Comparison of ENCODE assay signal across 17 cellular contexts in genomic region chr1:18632711-18633427, GRCh38. TPM values are rescaled to one million over a fixed set of nuclear protein-coding genes. Genes with fewer than 3 reads are reported as not detected.
DNase-seq lines count a peak whose midpoint lies in the region; ATAC-seq and TF ChIP-seq lines count a peak whose summit lies in the region.
"Had no signal": no experiment of that assay in that cellular context is flagged by ENCODE, and none has a peak within 500 bp of the region (broad histone marks: within the 10 kb centered on the region; RNA-seq: fewer than 3 reads in every experiment).

No MANE protein-coding gene starts in this region.

- H3K4me1 ChIP-seq in neuronal stem cell (ENCODE audit: control insufficient read depth in 2 of 2, insufficient read depth in 1 of 2, low read depth in 1 of 2, low read length in 2 of 2), result peaks cover 0 to 16% of the 10 kb centered on the region in 2 donors
- no peaks in the 10 kb centered on the region for H3K4me1 ChIP-seq in BE2C

- H3K9ac ChIP-seq in neuronal stem cell (ENCODE audit: low read depth, low read length, poor library complexity), result no peak overlapping the region

- H2AK5ac ChIP-seq in neuronal stem cell (ENCODE audit: low read depth, low read length), result no peak overlapping the region

- H3K9me3 ChIP-seq in neuronal stem cell (replicated peaks in 1 of 2; ENCODE audit: control insufficient read depth in 2 of 2, insufficient read depth in 1 of 2, low read depth in 1 of 2, low read length in 2 of 2) (no peaks in the 10 kb centered on the region), BE2C (no peaks in the 10 kb centered on the region)
- no peaks in the 10 kb centered on the region for H3K9me3 ChIP-seq in CD4-positive, alpha-beta T cell (ENCODE audit: control insufficient read depth, low read length)

- no peak overlapping the region for H2BK120ac ChIP-seq in neuronal stem cell (ENCODE audit: low read depth, low read length)

- H2BK12ac ChIP-seq in neuronal stem cell (ENCODE audit: low read length), result no peak overlapping the region

- DNase-seq in DMS79 (lab: John Stamatoyannopoulos, UW) (peak; percentile 85), NCI-H1092 treated with DMSO at 0.1 percent for 48 hours (lab: John Stamatoyannopoulos, UW) (peak; percentile 36), neuronal stem cell (ENCODE audit: low spot score) (no peak), BE2C (no peak), SW480 (ENCODE audit: low spot score) (no peak)
- DNase-seq in CD4-positive, alpha-beta T cell, result no peak
- DNase-seq: activated CD4-positive, alpha-beta T cell treated with anti-CD3 and anti-CD28 coated beads, Interleukin-2, amount 50 U/mL, for 4 hours; activated gamma-delta T cell treated with Interleukin-2 at 50 U/mL for 16 hours; NCI-H146; stimulated activated CD4-positive, alpha-beta T cell treated with anti-CD3 and anti-CD28 coated beads, Interleukin-4, amount 100 ng/mL, for 4 hours; stimulated activated naive CD8-positive, alpha-beta T cell treated with anti-CD3 and anti-CD28 coated beads, Interleukin-15, amount 100 ng/mL, for 72 hours; T-cell had no signal

- peak overlapping the region; percentile 8 for H3K23ac ChIP-seq in neuronal stem cell (ENCODE audit: low read depth, low read length, poor library complexity)

- peaks cover 13% of the 10 kb centered on the region for H3K36me3 Mint-ChIP-seq in brain
- H3K36me3 Mint-ChIP-seq in CD4-positive, alpha-beta T cell (ENCODE audit: low read depth), result no peaks in the 10 kb centered on the region
- H3K36me3 Mint-ChIP-seq: T-cell had no signal

- no peaks in the 10 kb centered on the region for H3K36me3 ChIP-seq in neuronal stem cell (replicated peaks in 1 of 2; ENCODE audit: control insufficient read depth in 2 of 2, insufficient read depth in 2 of 2, low read length in 2 of 2)
- H3K36me3 ChIP-seq in BE2C, result no peaks in the 10 kb centered on the region
- H3K36me3 ChIP-seq: cardiac muscle cell had no signal

- no peak overlapping the region for H4K91ac ChIP-seq in neuronal stem cell (ENCODE audit: low read depth, low read length, poor library complexity)

- H3K27ac Mint-ChIP-seq in brain, result peak overlapping the region in 3 of 5 experiments; percentile 54 to 83 (median 82)
- no peak overlapping the region for H3K27ac Mint-ChIP-seq in CD4-positive, alpha-beta T cell
- H3K27ac Mint-ChIP-seq: CD14-positive monocyte, T-cell had no signal

- H3K14ac ChIP-seq in neuronal stem cell (ENCODE audit: low read length), result no peak overlapping the region

- WGBS in neuronal stem cell (ENCODE audit: extremely low coverage in 2 of 2, insufficient read length in 2 of 2, insufficient replicate concordance in 1 of 2), 2 donors, result no CpG with 5 or more reads among the region's 54 CpGs

- H3K27me3 Mint-ChIP-seq in brain, result peaks cover 100% of the 10 kb centered on the region
- peaks cover 96% of the 10 kb centered on the region for H3K27me3 Mint-ChIP-seq in CD4-positive, alpha-beta T cell

- no peak overlapping the region for H3K4me2 ChIP-seq in neuronal stem cell (ENCODE audit: insufficient read depth, low read length, poor library complexity, severe bottlenecking)

- no peak overlapping the region for H3K27ac ChIP-seq in neuronal stem cell (replicated peaks; ENCODE audit: low read length)
- H3K27ac ChIP-seq in CD4-positive, alpha-beta T cell (ENCODE audit: low read depth, low read length), result no peak overlapping the region
- H3K27ac ChIP-seq: cardiac muscle cell had no signal

- H2BK15ac ChIP-seq in neuronal stem cell (ENCODE audit: low read length), result no peak overlapping the region

- no peak for ATAC-seq in CD4-positive, alpha-beta T cell (ENCODE audit: poor library complexity)
- ATAC-seq: HepG2; stimulated activated naive CD8-positive, alpha-beta T cell treated with anti-CD3 and anti-CD28 coated beads, Interleukin-15, amount 100 ng/mL, for 72 hours had no signal

- H3K27me3 ChIP-seq in neuronal stem cell (ENCODE audit: control insufficient read depth in 3 of 3, insufficient read depth in 3 of 3, low read depth in 1 of 3, low read length in 3 of 3) (peaks cover 58 to 98% (median 97%) of the 10 kb centered on the region in 3 experiments), BE2C (peaks cover 88% of the 10 kb centered on the region)
- peaks cover 98% of the 10 kb centered on the region for H3K27me3 ChIP-seq in CD4-positive, alpha-beta T cell (ENCODE audit: control insufficient read depth, insufficient read depth, low read length)

- H3K4me1 Mint-ChIP-seq in brain, result peaks cover 74% of the 10 kb centered on the region
- peaks cover 38% of the 10 kb centered on the region for H3K4me1 Mint-ChIP-seq in CD4-positive, alpha-beta T cell (ENCODE audit: low read depth)
- H3K4me1 Mint-ChIP-seq: CD14-positive monocyte had no signal

- H3K4ac ChIP-seq in neuronal stem cell (ENCODE audit: low read length), result no peak overlapping the region

- POLR2A ChIA-PET in CD4-positive, alpha-beta T cell (lab: Charles Lee), result interaction anchor here (1.1 kb wide), 1 partner anchor 13 kb away, joined by 3 read pairs; no protein-coding TSS in a partner anchor

- no peak overlapping the region for H3K18ac ChIP-seq in neuronal stem cell (ENCODE audit: low read length)

- H2AFZ ChIP-seq in neuronal stem cell (ENCODE audit: low read length), result no peak overlapping the region

- peaks cover 2% of the 10 kb centered on the region for H3K79me1 ChIP-seq in neuronal stem cell (ENCODE audit: low read depth, low read length)

- H2BK5ac ChIP-seq in neuronal stem cell (ENCODE audit: low read length), result no peak overlapping the region

- intact Hi-C loops in CD4-positive, alpha-beta T cell (cut with DNase I, micrococcal nuclease), result no loop called here

- peaks cover 0 to 4% (median 0%) of the 10 kb centered on the region in 5 experiments for H3K9me3 Mint-ChIP-seq in brain
- H3K9me3 Mint-ChIP-seq in CD4-positive, alpha-beta T cell, result no peaks in the 10 kb centered on the region
- H3K9me3 Mint-ChIP-seq: stimulated activated naive CD8-positive, alpha-beta T cell treated with anti-CD3 and anti-CD28 coated beads, Interleukin-15, amount 100 ng/mL, for 72 hours; T-cell had no signal

- H3K4me3 ChIP-seq in neuronal stem cell (ENCODE audit: low read length in 2 of 2), result no peak overlapping the region
- no peak overlapping the region for H3K4me3 ChIP-seq in BE2C (ENCODE audit: low read depth, low read length)
- H3K4me3 ChIP-seq: cardiac muscle cell had no signal

- no peak overlapping the region for H4K8ac ChIP-seq in neuronal stem cell (ENCODE audit: low read depth, low read length)

- TF ChIP-seq CTCF in brain (conservative IDR thresholded peaks at IDR 0.05), result no peak
- no peak for TF ChIP-seq CTCF in CD4-positive, alpha-beta T cell (IDR thresholded peaks at IDR 0.05)
- TF ChIP-seq CTCF in BE2C (IDR thresholded peaks at IDR 0.05; ENCODE audit: low read depth, low read length), result no peak

- CTCF ChIA-PET in CD4-positive, alpha-beta T cell (lab: Charles Lee), result no interaction called here

- H3K4me3 Mint-ChIP-seq in brain, result peak overlapping the region; percentile 53 to 88 (median 87)
- no peak overlapping the region for H3K4me3 Mint-ChIP-seq in CD4-positive, alpha-beta T cell

RNA-seq across cellular contexts. Expression of gene PAX7, which starts 2.2 kb away (rescaled TPM):
- polyA plus RNA-seq in brain (ENCODE audit: insufficient read depth, low read depth, low replicate concordance), result 0.34 TPM
- 0.03 TPM for polyA plus RNA-seq in neuronal stem cell (2013, experiment 1 of 2)
- 0.06 TPM for polyA plus RNA-seq in neuronal stem cell (2013, experiment 2 of 2)
- total RNA-seq in CD4-positive, alpha-beta T cell, result not detected
- polyA plus RNA-seq in BE2C (2012; ENCODE audit: insufficient read depth, insufficient read length, low read depth), result not detected
- total RNA-seq: cardiac muscle cell, HepG2, pulmonary artery endothelial cell, T-cell had no signal
- polyA plus RNA-seq: cardiac muscle cell, CD14-positive monocyte, HepG2 had no signal

Comparison
In these comparisons a context has a peak if more than half of its experiments do, and no peak if none do; other contexts are left out.
1. DNase-seq: peak in DMS79 (single experiment) and NCI-H1092 treated with DMSO at 0.1 percent for 48 hours (single experiment); none in neuronal stem cell (single experiment), CD4-positive, alpha-beta T cell (0 of 10), BE2C (single experiment) and SW480 (single experiment).